17 cellular contexts compared by ENCODE assay signal in the genomic region with DNA sequence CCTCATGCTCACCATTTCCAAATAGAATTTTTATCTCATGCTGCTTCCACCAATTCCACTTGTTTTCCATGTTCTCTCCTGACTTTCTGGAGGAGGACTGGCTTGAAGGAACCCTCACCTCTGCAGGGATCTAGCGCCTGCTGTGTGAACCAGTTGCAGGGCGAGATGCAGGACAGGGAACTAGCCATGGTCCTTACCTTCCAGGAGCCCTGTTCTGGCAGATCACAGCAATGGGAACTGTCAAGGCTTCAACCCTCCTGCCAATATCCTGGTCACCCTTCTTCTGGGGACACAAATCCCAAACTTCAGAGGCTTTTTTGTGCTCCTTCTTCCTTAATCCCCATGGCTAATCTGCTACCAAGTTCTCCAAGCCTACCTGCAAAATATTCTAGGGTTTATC.
DNase-seq lines count a peak whose midpoint lies in the region; ATAC-seq and TF ChIP-seq lines count a peak whose summit lies in the region.
"Had no signal": no experiment of that assay in that cellular context is flagged by ENCODE, and none has a peak within 500 bp of the region (broad histone marks: within the 10 kb centered on the region; RNA-seq: fewer than 3 reads in every experiment).

No MANE protein-coding gene starts in this region.

- peak; percentile 35 for DNase-seq in GM23338 (ENCODE audit: low spot score)
- DNase-seq in RWPE2 (ENCODE audit: low spot score) = no peak
- DNase-seq in fibroblast of pulmonary artery (ENCODE audit: low read depth) = peak; percentile 12
- DNase-seq in neural progenitor cell (ENCODE audit: low spot score) = peak; percentile 37
- DNase-seq in esophagus squamous epithelium (lab: John Stamatoyannopoulos, UW) = no peak
- no peak for DNase-seq in NCI-H146 (lab: John Stamatoyannopoulos, UW)
- DNase-seq: activated CD4-positive, CD25-positive, alpha-beta regulatory T cell treated with anti-CD3 and anti-CD28 coated beads, Interleukin-2, amount 50 U/mL, for 72 hours; activated CD8-positive, alpha-beta memory T cell treated with anti-CD3 and anti-CD28 coated beads, Interleukin-2, amount 50 U/mL, for 48 hours; CD4-positive, alpha-beta T cell; head of caudate nucleus; left colon; natural killer cell; NCI-H1105 treated with DMSO at 0.1 percent for 48 hours; NCI-H2227 treated with DMSO at 0.1 percent for 48 hours had no signal

- H3K9me3 Mint-ChIP-seq in GM23338 (no peaks in the 10 kb centered on the region), neural progenitor cell (no peaks in the 10 kb centered on the region)
- H3K9me3 Mint-ChIP-seq: activated naive CD4-positive, alpha-beta T cell treated with anti-CD3 and anti-CD28 coated beads, Interleukin-2, amount 50 U/mL, for 24 hours; CD4-positive, alpha-beta T cell; central memory CD8-positive, alpha-beta T cell; natural killer cell had no signal

- H3K9me3 ChIP-seq in RWPE2 (ENCODE audit: severe bottlenecking) (no peaks in the 10 kb centered on the region), neural progenitor cell (ENCODE audit: low read depth) (no peaks in the 10 kb centered on the region), esophagus squamous epithelium (no peaks in the 10 kb centered on the region)

- TF ChIP-seq POLR2A in esophagus squamous epithelium (IDR thresholded peaks at IDR 0.05) = no peak

- H2AFZ ChIP-seq in GM23338 = no peak overlapping the region
- H2AFZ ChIP-seq in neural progenitor cell (replicated peaks) = no peak overlapping the region

- 20 to 45% methylated on average over 2 of the region's 2 CpGs for WGBS in esophagus squamous epithelium, 2 donors

- no peak overlapping the region for H3K9ac ChIP-seq in neural progenitor cell

- H3K36me3 Mint-ChIP-seq in GM23338 (ENCODE audit: low read depth) = no peaks in the 10 kb centered on the region
- no peaks in the 10 kb centered on the region for H3K36me3 Mint-ChIP-seq in neural progenitor cell
- H3K36me3 Mint-ChIP-seq: activated naive CD4-positive, alpha-beta T cell treated with anti-CD3 and anti-CD28 coated beads, Interleukin-2, amount 50 U/mL, for 24 hours; natural killer cell had no signal

- no peaks in the 10 kb centered on the region for H3K4me1 ChIP-seq in GM23338 (ENCODE audit: insufficient read depth)
- H3K4me1 ChIP-seq in RWPE2 (ENCODE audit: insufficient read depth, poor library complexity, severe bottlenecking) = no peaks in the 10 kb centered on the region
- no peaks in the 10 kb centered on the region for H3K4me1 ChIP-seq in neural progenitor cell
- no peaks in the 10 kb centered on the region for H3K4me1 ChIP-seq in esophagus squamous epithelium

- H3K27ac ChIP-seq in GM23338 (ENCODE audit: low read depth) (no peak overlapping the region), RWPE2 (ENCODE audit: poor library complexity, severe bottlenecking) (no peak overlapping the region), neural progenitor cell (no peak overlapping the region), esophagus squamous epithelium (no peak overlapping the region)

- H3K4me2 ChIP-seq in GM23338 (no peak overlapping the region), neural progenitor cell (no peak overlapping the region)

- H3K4me1 Mint-ChIP-seq in GM23338 (peaks cover 4% of the 10 kb centered on the region), neural progenitor cell (peaks cover 5% of the 10 kb centered on the region)
- H3K4me1 Mint-ChIP-seq: central memory CD8-positive, alpha-beta T cell; natural killer cell had no signal

- 0 out of 2 replicates have a peak, but pooled peaks cover 7% of the 10 kb centered on the region for H3K9me2 ChIP-seq in GM23338 (ENCODE audit: insufficient read depth)

- H3K27ac Mint-ChIP-seq in GM23338 (no peak overlapping the region), neural progenitor cell (no peak overlapping the region)
- H3K27ac Mint-ChIP-seq: activated naive CD4-positive, alpha-beta T cell treated with anti-CD3 and anti-CD28 coated beads, Interleukin-2, amount 50 U/mL, for 24 hours; CD4-positive, alpha-beta T cell; natural killer cell had no signal

- ATAC-seq in GM23338 (peak; percentile 80), RWPE2 (ENCODE audit: low read depth) (peak; percentile 66), GM18868 (IDR thresholded peaks at IDR 0.05; ENCODE audit: unreplicated experiment) (no peak)
- ATAC-seq: left colon, natural killer cell had no signal

- H3K4me3 Mint-ChIP-seq in GM23338 (no peak overlapping the region), neural progenitor cell (no peak overlapping the region)
- H3K4me3 Mint-ChIP-seq: activated naive CD4-positive, alpha-beta T cell treated with anti-CD3 and anti-CD28 coated beads, Interleukin-2, amount 50 U/mL, for 24 hours; CD4-positive, alpha-beta T cell; central memory CD8-positive, alpha-beta T cell; natural killer cell had no signal

- H3F3A ChIP-seq in GM23338 (replicated peaks; ENCODE audit: low read depth) (no peaks in the 10 kb centered on the region), neural progenitor cell (ENCODE audit: low read depth) (no peaks in the 10 kb centered on the region)

- H3K27me3 ChIP-seq in GM23338 (ENCODE audit: insufficient read depth) (no peaks in the 10 kb centered on the region), RWPE2 (ENCODE audit: insufficient read depth, poor library complexity, severe bottlenecking) (peaks cover 18% of the 10 kb centered on the region), neural progenitor cell (peaks cover 31% of the 10 kb centered on the region), esophagus squamous epithelium (peaks cover 0 to 47% (median 0%) of the 10 kb centered on the region in 4 donors)

- no peak for TF ChIP-seq CTCF in GM23338 (conservative IDR thresholded peaks at IDR 0.05; ENCODE audit: low read depth in 2 of 2)
- TF ChIP-seq CTCF in RWPE2 (IDR thresholded peaks at IDR 0.05; ENCODE audit: poor library complexity, severe bottlenecking) = no peak
- TF ChIP-seq CTCF in fibroblast of pulmonary artery (IDR thresholded peaks at IDR 0.05; ENCODE audit: low read length, missing control alignments) = no peak
- no peak for TF ChIP-seq CTCF in neural progenitor cell (IDR thresholded peaks at IDR 0.05)
- no peak for TF ChIP-seq CTCF in esophagus squamous epithelium (IDR thresholded peaks at IDR 0.05)

- intact Hi-C loops in esophagus squamous epithelium (cut with DNase I) = no loop called here

- H3K27me3 Mint-ChIP-seq in GM23338 (ENCODE audit: insufficient read depth, low read depth, poor library complexity) (peaks cover 2% of the 10 kb centered on the region), neural progenitor cell (ENCODE audit: insufficient read depth, low read depth) (peaks cover 17% of the 10 kb centered on the region)

- H3K4me3 ChIP-seq in GM23338 = no peak overlapping the region
- no peak overlapping the region for H3K4me3 ChIP-seq in RWPE2 (ENCODE audit: severe bottlenecking)
- no peak overlapping the region for H3K4me3 ChIP-seq in fibroblast of pulmonary artery (replicated peaks; ENCODE audit: low read depth, low read length)
- H3K4me3 ChIP-seq in neural progenitor cell = no peak overlapping the region
- no peak overlapping the region for H3K4me3 ChIP-seq in esophagus squamous epithelium

- H4K20me1 ChIP-seq in GM23338 (replicated peaks; ENCODE audit: insufficient read depth) = no peaks in the 10 kb centered on the region
- H4K20me1 ChIP-seq in neural progenitor cell (ENCODE audit: low read depth) = peaks cover 4% of the 10 kb centered on the region

- no peaks in the 10 kb centered on the region for H3K36me3 ChIP-seq in GM23338 (ENCODE audit: insufficient read depth)
- H3K36me3 ChIP-seq in RWPE2 (ENCODE audit: low read depth) = no peaks in the 10 kb centered on the region
- H3K36me3 ChIP-seq in neural progenitor cell = no peaks in the 10 kb centered on the region
- no peaks in the 10 kb centered on the region for H3K36me3 ChIP-seq in esophagus squamous epithelium

- no peaks in the 10 kb centered on the region for H3K79me2 ChIP-seq in GM23338 (replicated peaks; ENCODE audit: insufficient read depth)
- H3K79me2 ChIP-seq in neural progenitor cell (ENCODE audit: low read depth) = no peaks in the 10 kb centered on the region

TF ChIP-seq in GM23338, 12 proteins besides CTCF, POLR2A, EP300 and RAD21 (continues in another document):
- no peak for TF ChIP-seq EZH2 (IDR thresholded peaks at IDR 0.05; ENCODE audit: low read depth, unreplicated experiment)
- TF ChIP-seq JUNB (IDR thresholded peaks at IDR 0.05; ENCODE audit: unreplicated experiment) = no peak
- no peak for TF ChIP-seq EZH2phosphoT487 (IDR thresholded peaks at IDR 0.05; ENCODE audit: unreplicated experiment)
- TF ChIP-seq ZNF114 (CRISPR knock-in tag; IDR thresholded peaks at IDR 0.05) = no peak

Comparison
In these comparisons a context has a peak if more than half of its experiments do, and no peak if none do; other contexts are left out.
1. DNase-seq: peak in GM23338 (single experiment), fibroblast of pulmonary artery (single experiment) and neural progenitor cell (single experiment); none in RWPE2 (single experiment), esophagus squamous epithelium (single experiment) and NCI-H146 (single experiment).